ENCODE assay signal across 13 cellular contexts in the genomic region with DNA sequence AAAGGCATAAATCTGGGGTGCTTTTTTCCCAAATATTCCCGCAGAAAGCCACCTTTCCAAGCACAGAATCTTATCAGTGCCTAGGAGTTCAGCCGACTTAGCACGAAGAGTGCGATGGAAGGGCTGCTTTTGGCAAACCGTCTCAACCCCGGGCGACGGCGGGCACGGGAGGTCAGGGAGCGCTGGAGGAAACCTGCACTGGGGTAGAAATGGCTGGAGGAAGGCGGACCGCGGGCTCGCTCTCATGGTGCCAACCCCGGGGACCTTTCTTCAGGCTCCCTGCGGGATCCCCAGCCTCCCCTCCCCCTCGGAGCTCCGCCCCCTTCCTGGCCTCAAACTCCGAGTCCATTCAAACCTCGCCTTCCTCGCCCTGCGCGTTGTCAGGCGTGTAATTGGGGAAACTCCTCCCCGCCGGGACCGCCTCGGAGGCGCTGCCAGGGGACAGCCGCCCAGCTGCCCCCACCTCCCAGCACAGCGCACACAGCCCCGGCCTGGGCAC. TPM values are rescaled to one million over a fixed set of nuclear protein-coding genes. Genes with fewer than 3 reads are reported as not detected.
A peak's percentile ranks its signal among the peaks of the same experiment; 100 is the strongest.
DNase-seq lines count a peak whose midpoint lies in the region; ATAC-seq and TF ChIP-seq lines count a peak whose summit lies in the region.
"Had no signal": no experiment of that assay in that cellular context is flagged by ENCODE, and none has a peak within 500 bp of the region (broad histone marks: within the 10 kb centered on the region; RNA-seq: fewer than 3 reads in every experiment).

Gene GABRG3 (plus strand): TSS at position 470 of the 499 bp plus-strand sequence.

- ATAC-seq in GM21367 (IDR thresholded peaks at IDR 0.05; ENCODE audit: unreplicated experiment) (no peak), GM21717 (IDR thresholded peaks at IDR 0.05; ENCODE audit: unreplicated experiment) (no peak)
- ATAC-seq in effector memory CD8-positive, alpha-beta T cell (replicated peaks) = no peak
- ATAC-seq: gastrocnemius medialis had no signal

- H3K4me1 ChIP-seq in BE2C = no peaks in the 10 kb centered on the region
- no peaks in the 10 kb centered on the region for H3K4me1 ChIP-seq in HUES48 (ENCODE audit: control insufficient read depth, insufficient read depth, low read length)
- H3K4me1 ChIP-seq: gastrocnemius medialis had no signal

- H3K27me3 ChIP-seq in BE2C (peaks cover 35% of the 10 kb centered on the region), HUES48 (ENCODE audit: control insufficient read depth, insufficient read depth, low read length) (peaks cover 66% of the 10 kb centered on the region)

- peak within 1 kb of the TSS; percentile 41 for H3K4me3 ChIP-seq in BE2C (ENCODE audit: low read depth, low read length)
- H3K4me3 ChIP-seq in HUES48 (ENCODE audit: low read depth, low read length) = peak within 1 kb of the TSS; percentile 72
- H3K4me3 ChIP-seq: gastrocnemius medialis had no signal

- peaks cover 10% of the 10 kb centered on the region for H3K4me1 Mint-ChIP-seq in nephron
- H3K4me1 Mint-ChIP-seq in effector memory CD8-positive, alpha-beta T cell (ENCODE audit: low read depth in 2 of 2) = no peaks in the 10 kb centered on the region
- H3K4me1 Mint-ChIP-seq: CD4-positive, CD25-positive, alpha-beta regulatory T cell had no signal

- H3K4me3 Mint-ChIP-seq in nephron = peak within 1 kb of the TSS; percentile 83 to 96 (median 94)
- no peak within 1 kb of the TSS for H3K4me3 Mint-ChIP-seq in effector memory CD8-positive, alpha-beta T cell
- H3K4me3 Mint-ChIP-seq: CD4-positive, CD25-positive, alpha-beta regulatory T cell; stimulated activated naive CD8-positive, alpha-beta T cell treated with anti-CD3 and anti-CD28 coated beads, Interleukin-15, Interleukin-2, amounts not matched to agents 100 ng/mL and 50 ng/mL, for 24 hours had no signal

- peak within 1 kb of the TSS in 1 of 3 experiments; percentile 78 for H3K27ac Mint-ChIP-seq in nephron
- H3K27ac Mint-ChIP-seq in effector memory CD8-positive, alpha-beta T cell = no peak within 1 kb of the TSS
- H3K27ac Mint-ChIP-seq: CD4-positive, CD25-positive, alpha-beta regulatory T cell; stimulated activated naive CD8-positive, alpha-beta T cell treated with anti-CD3 and anti-CD28 coated beads, Interleukin-15, Interleukin-2, amounts not matched to agents 100 ng/mL and 50 ng/mL, for 24 hours had no signal

- no peaks in the 10 kb centered on the region for H3K36me3 Mint-ChIP-seq in nephron (ENCODE audit: low read depth)
- no peaks in the 10 kb centered on the region for H3K36me3 Mint-ChIP-seq in effector memory CD8-positive, alpha-beta T cell (ENCODE audit: insufficient read depth)
- H3K36me3 Mint-ChIP-seq: CD4-positive, CD25-positive, alpha-beta regulatory T cell had no signal

- H3K36me3 ChIP-seq in BE2C = no peaks in the 10 kb centered on the region
- no peaks in the 10 kb centered on the region for H3K36me3 ChIP-seq in HUES48 (ENCODE audit: control insufficient read depth, insufficient read depth, low read length)
- H3K36me3 ChIP-seq: gastrocnemius medialis had no signal

- no peak for TF ChIP-seq CTCF in BE2C (IDR thresholded peaks at IDR 0.05; ENCODE audit: low read depth, low read length)
- no peak for TF ChIP-seq CTCF in nephron (IDR thresholded peaks at IDR 0.05; ENCODE audit: unreplicated experiment in 3 of 3)

- H3K9me3 Mint-ChIP-seq in nephron = no peaks in the 10 kb centered on the region
- peaks cover 6% of the 10 kb centered on the region in 2 donors for H3K9me3 Mint-ChIP-seq in effector memory CD8-positive, alpha-beta T cell
- H3K9me3 Mint-ChIP-seq: stimulated activated naive CD8-positive, alpha-beta T cell treated with anti-CD3 and anti-CD28 coated beads, Interleukin-15, Interleukin-2, amounts not matched to agents 100 ng/mL and 50 ng/mL, for 24 hours had no signal

- no peak within 1 kb of the TSS for H3K9ac ChIP-seq in HUES48 (ENCODE audit: low read depth, low read length)

- H3K27ac ChIP-seq in HUES48 (ENCODE audit: low read depth, low read length) = no peak within 1 kb of the TSS
- H3K27ac ChIP-seq: gastrocnemius medialis had no signal

- no peaks in the 10 kb centered on the region for H3K9me3 ChIP-seq in BE2C
- H3K9me3 ChIP-seq in HUES48 (ENCODE audit: control insufficient read depth, insufficient read depth, low read length) = no peaks in the 10 kb centered on the region
- H3K9me3 ChIP-seq: gastrocnemius medialis had no signal

- H3K27me3 Mint-ChIP-seq in nephron (ENCODE audit: low read depth) = peaks cover 59% of the 10 kb centered on the region
- peaks cover 0 to 8% of the 10 kb centered on the region in 2 donors for H3K27me3 Mint-ChIP-seq in effector memory CD8-positive, alpha-beta T cell

- DNase-seq in BE2C = peak; percentile 52
- no peak for DNase-seq in cerebellum (ENCODE audit: low spot score)
- no peak for DNase-seq in T-helper 1 cell
- DNase-seq in effector memory CD8-positive, alpha-beta T cell = no peak
- DNase-seq: activated T-cell treated with anti-CD3 and anti-CD28 coated beads, Interleukin-2, amount 50 U/mL, for 1 hour; CD4-positive, CD25-positive, alpha-beta regulatory T cell; gastrocnemius medialis; stimulated activated CD4-positive, alpha-beta T cell treated with anti-CD3 and anti-CD28 coated beads, Interleukin-15, amount 100 ng/mL, for 24 hours had no signal

RNA-seq across cellular contexts. Expression of gene GABRG3, which starts in this region (rescaled TPM):
- 1.2 TPM for polyA plus RNA-seq in BE2C (2012; ENCODE audit: insufficient read depth, insufficient read length, low read depth)
- 14.0 TPM for total RNA-seq in cerebellum
- total RNA-seq: CD4-positive, CD25-positive, alpha-beta regulatory T cell; gastrocnemius medialis had no signal
- polyA plus RNA-seq: CD4-positive, CD25-positive, alpha-beta regulatory T cell had no signal

Comparison
In these comparisons a context has a peak if more than half of its experiments do, and no peak if none do; other contexts are left out.
1. H3K4me3 Mint-ChIP-seq: peak in nephron (3 of 3); none in effector memory CD8-positive, alpha-beta T cell (0 of 2).